ENCODE assay signal across 18 cellular contexts in genomic region chr18:79416677-79417052, GRCh38.
"Had no signal": no experiment of that assay in that cellular context is flagged by ENCODE, and none has a peak within 500 bp of the region (broad histone marks: within the 10 kb centered on the region; RNA-seq: fewer than 3 reads in every experiment).

No MANE protein-coding gene starts in this region.

- DNase-seq: activated CD4-positive, alpha-beta T cell treated with anti-CD3 and anti-CD28 coated beads, Interleukin-2, amount 50 U/mL, for 4 hours; activated effector memory CD4-positive, alpha-beta T cell treated with Interleukin-2 at 50 U/mL for 16 hours; activated T-cell treated with anti-CD3 and anti-CD28 coated beads, Interleukin-2, amount 50 U/mL, for 1 hour; dermis blood vessel endothelial cell; effector memory CD8-positive, alpha-beta T cell; midbrain; occipital lobe; SW 1271; WERI-Rb-1 had no signal

- FAIRE-seq: islet of Langerhans had no signal

- ATAC-seq: effector memory CD8-positive, alpha-beta T cell had no signal

- H3K9me3 Mint-ChIP-seq: activated naive CD4-positive, alpha-beta T cell treated with anti-CD3 and anti-CD28 coated beads, Interleukin-2, amount 50 U/mL, for 24 hours; effector memory CD8-positive, alpha-beta T cell; nephron; stimulated activated naive CD8-positive, alpha-beta T cell treated with anti-CD3 and anti-CD28 coated beads, Interleukin-15, Interleukin-2, amounts not matched to agents 100 ng/mL and 50 ng/mL, for 24 hours; type B pancreatic cell had no signal

- H3K4me3 ChIP-seq: cardiac muscle cell, hepatocyte, lung, suprapubic skin had no signal

- H3K27ac ChIP-seq: cardiac muscle cell, hepatocyte, suprapubic skin, WERI-Rb-1 had no signal

- H3K9me3 ChIP-seq: suprapubic skin had no signal

- H3K27me3 Mint-ChIP-seq: activated naive CD4-positive, alpha-beta T cell treated with anti-CD3 and anti-CD28 coated beads, Interleukin-2, amount 50 U/mL, for 24 hours; effector memory CD8-positive, alpha-beta T cell; stimulated activated naive CD8-positive, alpha-beta T cell treated with anti-CD3 and anti-CD28 coated beads, Interleukin-15, Interleukin-2, amounts not matched to agents 100 ng/mL and 50 ng/mL, for 24 hours; type B pancreatic cell had no signal

- H3K36me3 ChIP-seq: cardiac muscle cell had no signal

- H3K4me3 Mint-ChIP-seq: activated naive CD4-positive, alpha-beta T cell treated with anti-CD3 and anti-CD28 coated beads, Interleukin-2, amount 50 U/mL, for 24 hours; effector memory CD8-positive, alpha-beta T cell; nephron; stimulated activated naive CD8-positive, alpha-beta T cell treated with anti-CD3 and anti-CD28 coated beads, Interleukin-15, Interleukin-2, amounts not matched to agents 100 ng/mL and 50 ng/mL, for 24 hours; type B pancreatic cell had no signal

- H3K27ac Mint-ChIP-seq: activated naive CD4-positive, alpha-beta T cell treated with anti-CD3 and anti-CD28 coated beads, Interleukin-2, amount 50 U/mL, for 24 hours; nephron; stimulated activated naive CD8-positive, alpha-beta T cell treated with anti-CD3 and anti-CD28 coated beads, Interleukin-15, Interleukin-2, amounts not matched to agents 100 ng/mL and 50 ng/mL, for 24 hours; type B pancreatic cell had no signal

- H3K36me3 Mint-ChIP-seq: type B pancreatic cell had no signal
